2 cellular contexts compared by ENCODE assay signal in the genomic region with DNA sequence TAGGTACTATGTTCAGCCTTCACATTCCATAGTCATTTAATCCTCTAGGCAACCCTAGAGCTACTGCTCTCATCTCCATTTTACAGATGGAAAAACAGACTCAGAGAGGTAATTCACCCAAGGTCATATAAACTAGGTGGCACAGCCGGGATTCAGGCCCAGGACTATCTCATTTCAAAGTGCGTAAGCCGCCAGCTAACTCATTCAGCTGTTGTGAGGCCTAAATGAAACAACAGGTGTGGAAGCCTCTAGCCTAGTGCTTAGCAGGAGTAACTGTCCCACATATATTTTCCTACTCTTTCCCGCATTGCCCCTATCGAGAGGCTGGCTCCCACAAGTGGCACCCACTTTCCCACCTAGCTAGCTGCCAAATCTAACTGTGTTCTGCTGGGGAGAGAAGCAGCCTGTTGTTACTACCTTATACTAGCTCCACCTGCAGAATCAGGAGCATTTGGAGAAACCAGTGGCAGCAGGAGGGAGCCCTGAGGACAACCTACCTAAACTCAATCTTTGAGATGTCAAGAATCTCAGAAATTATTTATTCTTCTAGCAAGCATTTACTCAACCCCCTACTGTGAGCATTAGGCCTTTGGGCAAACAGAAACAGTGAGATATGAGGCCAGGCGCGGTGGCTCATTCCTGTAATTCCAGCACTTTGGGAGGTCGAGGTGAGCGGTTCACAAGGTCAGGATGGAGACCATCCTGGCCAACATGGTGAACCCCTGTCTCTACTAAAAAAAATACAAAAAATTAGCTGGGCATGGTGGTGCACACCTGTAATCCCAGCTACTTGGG.
A peak's percentile ranks its signal among the peaks of the same experiment; 100 is the strongest.
TF ChIP-seq lines count a peak whose summit lies in the region.

No MANE protein-coding gene starts in this region.

TF ChIP-seq in Ishikawa, 13 proteins besides CTCF, POLR2A, EP300 and RAD21:
- TF ChIP-seq TEAD4 (IDR thresholded peaks at IDR 0.05), result 0 out of 2 replicates have a peak, but pooled peaks have one; percentile 11
- no peak for TF ChIP-seq TCF12 (IDR thresholded peaks at IDR 0.05; ENCODE audit: low read depth)

TF ChIP-seq in K562, 482 proteins besides CTCF, POLR2A, EP300 and RAD21:
- TF ChIP-seq, protein P1, sequence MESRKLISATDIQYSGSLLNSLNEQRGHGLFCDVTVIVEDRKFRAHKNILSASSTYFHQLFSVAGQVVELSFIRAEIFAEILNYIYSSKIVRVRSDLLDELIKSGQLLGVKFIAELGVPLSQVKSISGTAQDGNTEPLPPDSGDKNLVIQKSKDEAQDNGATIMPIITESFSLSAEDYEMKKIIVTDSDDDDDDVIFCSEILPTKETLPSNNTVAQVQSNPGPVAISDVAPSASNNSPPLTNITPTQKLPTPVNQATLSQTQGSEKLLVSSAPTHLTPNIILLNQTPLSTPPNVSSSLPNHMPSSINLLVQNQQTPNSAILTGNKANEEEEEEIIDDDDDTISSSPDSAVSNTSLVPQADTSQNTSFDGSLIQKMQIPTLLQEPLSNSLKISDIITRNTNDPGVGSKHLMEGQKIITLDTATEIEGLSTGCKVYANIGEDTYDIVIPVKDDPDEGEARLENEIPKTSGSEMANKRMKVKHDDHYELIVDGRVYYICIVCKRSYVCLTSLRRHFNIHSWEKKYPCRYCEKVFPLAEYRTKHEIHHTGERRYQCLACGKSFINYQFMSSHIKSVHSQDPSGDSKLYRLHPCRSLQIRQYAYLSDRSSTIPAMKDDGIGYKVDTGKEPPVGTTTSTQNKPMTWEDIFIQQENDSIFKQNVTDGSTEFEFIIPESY (CRISPR knock-in tag; IDR thresholded peaks at IDR 0.05), result peak; percentile 51; the same call in 1 of the 2 replicates
- TF ChIP-seq PURB (CRISPR knock-in tag; IDR thresholded peaks at IDR 0.05; ENCODE audit: low read depth) (no peak), ELF1 (tag; IDR thresholded peaks at IDR 0.05) (no peak)
